In genomic region chr22:46812034-46812605, GRCh38 we compare ENCODE assay signal across 13 cellular contexts.
"Had no signal": no experiment of that assay in that cellular context is flagged by ENCODE, and none has a peak within 500 bp of the region (broad histone marks: within the 10 kb centered on the region; RNA-seq: fewer than 3 reads in every experiment).

No MANE protein-coding gene starts in this region.

- H3K9me3 ChIP-seq: colonic mucosa, esophagus muscularis mucosa had no signal

- H3K27ac ChIP-seq: colonic mucosa, esophagus muscularis mucosa, SK-N-MC, skin epidermis had no signal

- H3K36me3 ChIP-seq: colonic mucosa had no signal

- H3K27me3 ChIP-seq: colonic mucosa, esophagus muscularis mucosa had no signal

- ATAC-seq: activated CD8-positive, alpha-beta memory T cell treated with anti-CD3 and anti-CD28 coated beads, Interleukin-2, amount 10 ng/mL, durations not matched to agents 7 days and 5 days; natural killer cell had no signal

- H3K4me3 ChIP-seq: colonic mucosa, esophagus muscularis mucosa, SK-N-MC, skin epidermis had no signal

- DNase-seq: activated CD4-positive, alpha-beta memory T cell treated with anti-CD3 and anti-CD28 coated beads for 36 hours; activated naive CD4-positive, alpha-beta T cell treated with anti-CD3 and anti-CD28 coated beads for 36 hours; activated T-cell treated with anti-CD3 and anti-CD28 coated beads, Interleukin-2, amount 50 U/mL, for 1 hour; caudate nucleus; colonic mucosa; natural killer cell; occipital lobe; stimulated activated CD4-positive, alpha-beta T cell treated with anti-CD3 and anti-CD28 coated beads, Interleukin-15, amount 100 ng/mL, for 24 hours; stimulated activated CD4-positive, alpha-beta T cell treated with anti-CD3 and anti-CD28 coated beads, Interleukin-2, amount 100 ng/mL, for 48 hours had no signal
